ENCODE assay signal across 9 cellular contexts in genomic region chr2:167293172-167293781, GRCh38. TPM values are rescaled to one million over a fixed set of nuclear protein-coding genes. Genes with fewer than 3 reads are reported as not detected.
DNase-seq lines count a peak whose midpoint lies in the region; ATAC-seq and TF ChIP-seq lines count a peak whose summit lies in the region.
"Had no signal": no experiment of that assay in that cellular context is flagged by ENCODE, and none has a peak within 500 bp of the region (broad histone marks: within the 10 kb centered on the region; RNA-seq: fewer than 3 reads in every experiment).

No MANE protein-coding gene starts in this region.

- POLR2A ChIA-PET in activated B cell treated with CpG ODN at 0.5 μM for 24 hours (lab: Charles Lee): no interaction called here

- H3K4me3 ChIP-seq in BLaER1 treated with 17β-estradiol and CSF1 and Interleukin-3, amounts not matched to agents 10 nM and 100 nM: peak overlapping the region; percentile 62 to 84 (median 74)
- H3K4me3 ChIP-seq in neuron (ENCODE audit: low read length): peak overlapping the region; percentile 65

- peaks cover 12 to 21% (median 16%) of the 10 kb centered on the region in 10 experiments for H3K4me1 ChIP-seq in BLaER1 treated with 17β-estradiol and CSF1 and Interleukin-3, amounts not matched to agents 10 nM and 100 nM
- peaks cover 12% of the 10 kb centered on the region for H3K4me1 ChIP-seq in neuron (ENCODE audit: insufficient read depth, low read length)

- peak; percentile 17 for ATAC-seq in GM18909 (IDR thresholded peaks at IDR 0.05; ENCODE audit: poor library complexity, unreplicated experiment)
- ATAC-seq in HG03432 (IDR thresholded peaks at IDR 0.05; ENCODE audit: unreplicated experiment): peak; percentile 23
- ATAC-seq in activated B cell treated with CpG ODN at 0.5 μM for 24 hours (ENCODE audit: low read depth): no peak

- H3K9ac ChIP-seq in BLaER1 treated with 17β-estradiol and CSF1 and Interleukin-3, amounts not matched to agents 10 nM and 100 nM: peak overlapping the region; percentile 81 to 92 (median 87); a peak in 21 of 22 replicates

- no peaks in the 10 kb centered on the region for H3K9me3 ChIP-seq in BLaER1 treated with 17β-estradiol and CSF1 and Interleukin-3, amounts not matched to agents 10 nM and 100 nM (replicated peaks in 1 of 11)
- H3K9me3 ChIP-seq in neuron (ENCODE audit: low read length): no peaks in the 10 kb centered on the region

- H3K27ac Mint-ChIP-seq in activated B cell treated with CpG ODN at 0.5 μM for 24 hours: no peak overlapping the region

- no peaks in the 10 kb centered on the region for H3K9me3 Mint-ChIP-seq in activated B cell treated with CpG ODN at 0.5 μM for 24 hours

- H3K27me3 Mint-ChIP-seq in activated B cell treated with CpG ODN at 0.5 μM for 24 hours: peaks cover 28% of the 10 kb centered on the region

- DNase-seq in activated B cell treated with CpG ODN at 0.5 μM for 24 hours (no peak), foreskin melanocyte (peak; percentile 13), HT-29 (ENCODE audit: low spot score) (no peak)
- no peak for DNase-seq in central memory CD4-positive, alpha-beta T cell

- H3K27ac ChIP-seq in BLaER1 treated with 17β-estradiol and CSF1 and Interleukin-3, amounts not matched to agents 10 nM and 100 nM: peak overlapping the region in 3 of 11 experiments; percentile 17 to 91 (median 76); a peak in 4 of 22 replicates

- H3K36me3 ChIP-seq in BLaER1 treated with 17β-estradiol and CSF1 and Interleukin-3, amounts not matched to agents 10 nM and 100 nM: no peaks in the 10 kb centered on the region
- H3K36me3 ChIP-seq in neuron (ENCODE audit: insufficient read depth, low read length): no peaks in the 10 kb centered on the region

- H3K4me3 Mint-ChIP-seq in activated B cell treated with CpG ODN at 0.5 μM for 24 hours: peak overlapping the region; percentile 75

- no peaks in the 10 kb centered on the region for H3K36me3 Mint-ChIP-seq in activated B cell treated with CpG ODN at 0.5 μM for 24 hours (ENCODE audit: low read depth)

- H4K20me1 ChIP-seq in BLaER1 treated with 17β-estradiol and CSF1 and Interleukin-3, amounts not matched to agents 10 nM and 100 nM: peaks cover 0 to 9% (median 6%) of the 10 kb centered on the region in 11 experiments; a peak in 8 of 22 replicates

- TF ChIP-seq CTCF in activated B cell treated with CpG ODN at 0.5 μM for 24 hours (IDR thresholded peaks at IDR 0.05): no peak

- H2AFZ ChIP-seq in neuron (ENCODE audit: low read depth, low read length): peak overlapping the region; percentile 98

- H3K4me2 ChIP-seq in BLaER1 treated with 17β-estradiol and CSF1 and Interleukin-3, amounts not matched to agents 10 nM and 100 nM: peak overlapping the region; percentile 96 to 100 (median 99)

- H3K27me3 ChIP-seq in BLaER1 treated with 17β-estradiol and CSF1 and Interleukin-3, amounts not matched to agents 10 nM and 100 nM: peaks cover 16 to 19% (median 17%) of the 10 kb centered on the region in 11 experiments
- H3K27me3 ChIP-seq in neuron (ENCODE audit: insufficient read depth, low read length): no peaks in the 10 kb centered on the region

- CTCF ChIA-PET in activated B cell treated with CpG ODN at 0.5 μM for 24 hours (lab: Charles Lee): interaction anchor here (1.2 kb wide), 1 partner anchor 827 kb away, joined by 3 read pairs; no protein-coding TSS in a partner anchor

- peaks cover 17% of the 10 kb centered on the region for H3K4me1 Mint-ChIP-seq in activated B cell treated with CpG ODN at 0.5 μM for 24 hours

- intact Hi-C loops in activated B cell treated with CpG ODN at 0.5 μM for 24 hours (cut with micrococcal nuclease): loop anchor here (10.0 kb wide), 1 partner anchor 822 kb away; no protein-coding TSS in a partner anchor

RNA-seq across cellular contexts. Expression of gene B3GALT1, which starts 0.5 kb away (rescaled TPM):
- not detected in 2 replicates for total RNA-seq in activated B cell treated with CpG ODN at 0.5 μM for 24 hours
- not detected in 2 replicates for total RNA-seq in HT-29 (2014; rRNA removed; shearing (Covaris generic))
- total RNA-seq: T-helper 1 cell treated with Interleukin-12 subunit alpha and Interleukin-12 subunit beta and Interleukin-4 antibody, amounts not matched to agents 30 ng/mL and 1 ng/mL, for 36 hours had no signal
